ENCODE assay signal across 10 cellular contexts in the genomic region with DNA sequence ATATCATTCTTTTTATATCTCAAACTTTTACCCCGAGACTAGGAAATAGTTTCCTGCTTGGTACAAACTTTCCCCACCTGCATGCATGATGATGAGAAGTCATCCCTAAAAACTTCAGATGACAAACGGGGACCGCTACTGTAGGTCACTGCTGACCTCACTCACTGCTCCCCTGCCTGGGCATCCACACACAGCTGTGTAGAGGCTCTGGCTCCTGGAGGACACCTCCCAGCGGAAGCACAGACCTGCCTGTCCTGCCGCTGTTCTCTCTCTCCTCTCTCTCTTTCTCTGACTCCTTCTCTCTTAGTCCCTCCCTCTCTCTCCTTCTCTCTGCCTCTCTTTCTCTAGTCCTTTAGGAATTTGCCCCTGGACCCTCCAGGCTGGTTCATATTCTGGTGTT.
"Had no signal": no experiment of that assay in that cellular context is flagged by ENCODE, and none has a peak within 500 bp of the region (broad histone marks: within the 10 kb centered on the region; RNA-seq: fewer than 3 reads in every experiment).

No MANE protein-coding gene starts in this region.

- H3K27ac Mint-ChIP-seq: HFFc6, IgD-negative memory B cell had no signal

- H3K36me3 ChIP-seq: HAP-1 had no signal

- H3K4me1 Mint-ChIP-seq: IgD-negative memory B cell had no signal

- H3K4me3 Mint-ChIP-seq: HFFc6, IgD-negative memory B cell had no signal

- ATAC-seq: HCT116, HepG2 had no signal

- H3K36me3 Mint-ChIP-seq: IgD-negative memory B cell had no signal

- H3K4me1 ChIP-seq: HAP-1 had no signal

- H3K9me3 Mint-ChIP-seq: HFFc6 had no signal

- H3K9me3 ChIP-seq: HAP-1 had no signal

- DNase-seq: GM23248, GOT3, H7, HFFc6, KBM-7 had no signal

- H3K4me3 ChIP-seq: GM23248, HAP-1 had no signal

- H3K27ac ChIP-seq: GM23248, HL-60 had no signal
